In the genomic region with DNA sequence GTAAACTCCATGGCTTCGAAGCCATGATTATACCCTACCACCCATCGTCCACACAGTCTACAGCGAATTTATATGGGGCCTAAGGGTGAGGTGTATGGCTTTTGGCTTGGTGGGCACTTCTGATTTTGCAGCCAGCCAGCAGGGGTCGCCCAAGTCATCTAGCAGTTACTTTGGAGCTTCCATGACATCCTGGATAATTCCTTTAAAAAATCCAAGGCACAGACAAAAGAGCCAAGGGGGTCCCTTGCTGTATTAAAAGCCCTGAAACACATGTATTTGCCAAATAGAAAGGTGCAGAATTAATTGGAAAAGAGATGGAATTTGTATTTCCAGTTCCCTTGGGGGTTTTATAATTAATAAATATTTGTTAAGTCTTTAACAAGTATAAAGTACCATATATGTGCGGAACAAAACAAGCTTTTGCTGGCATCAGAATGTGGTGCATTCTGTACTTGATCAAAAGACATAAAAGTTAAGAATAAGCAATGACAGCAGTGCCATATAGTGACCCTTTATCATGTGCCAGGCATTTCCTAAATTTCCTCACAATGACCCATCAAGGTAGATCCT, we compare ENCODE assay signal across 8 cellular contexts.
A peak's percentile ranks its signal among the peaks of the same experiment; 100 is the strongest.
DNase-seq lines count a peak whose midpoint lies in the region; ATAC-seq, FAIRE-seq and TF ChIP-seq lines count a peak whose summit lies in the region.

No MANE protein-coding gene starts in this region.

- H2BK12ac ChIP-seq in H1 (ENCODE audit: low read depth, low read length) = no peak overlapping the region
- no peak overlapping the region for H2BK12ac ChIP-seq in mesenchymal stem cell (ENCODE audit: low read length in 2 of 2)

- H2AK5ac ChIP-seq in H1 (ENCODE audit: low read depth, low read length) (no peak overlapping the region), mesenchymal stem cell (ENCODE audit: low read length, severe bottlenecking) (no peak overlapping the region)

- H3K4me1 ChIP-seq in DND-41 (ENCODE audit: insufficient read depth, low read length) (no peaks in the 10 kb centered on the region), KMS-11 (ENCODE audit: low read depth, poor library complexity, severe bottlenecking) (no peaks in the 10 kb centered on the region), H1 (replicated peaks in 1 of 4; ENCODE audit: control insufficient read depth in 3 of 4, insufficient read depth in 4 of 4, low read length in 3 of 4) (peaks cover 0 to 5% (median 1%) of the 10 kb centered on the region in 4 experiments; a peak in 2 of 7 replicates), mesenchymal stem cell (ENCODE audit: control insufficient read depth, insufficient read depth, low read depth, low read length) (peaks cover 8% of the 10 kb centered on the region), thyroid gland (peaks cover 5 to 14% of the 10 kb centered on the region in 2 donors)

- H2AFZ ChIP-seq in DND-41 (ENCODE audit: low read depth, low read length) (no peak overlapping the region), KMS-11 (ENCODE audit: low read depth) (no peak overlapping the region), H1 (ENCODE audit: low read length) (no peak overlapping the region), mesenchymal stem cell (ENCODE audit: low read depth, low read length) (no peak overlapping the region)

- H2BK5ac ChIP-seq in H1 (ENCODE audit: low read depth, low read length) = no peak overlapping the region
- H2BK5ac ChIP-seq in mesenchymal stem cell (ENCODE audit: low read depth, low read length, poor library complexity, severe bottlenecking) = no peak overlapping the region

- WGBS in H1 (ENCODE audit: extremely low coverage in 1 of 2, insufficient coverage in 1 of 2, insufficient read length in 1 of 2, insufficient replicate concordance in 2 of 2, low coverage in 1 of 2, low lambda C conversion rate in 2 of 2, missing lambda C conversion rate in 1 of 2), 2 experiments = 55% methylated on average over 5 of the region's 5 CpGs; no CpG with 5 or more reads in 1 of the 2 experiments
- 50% methylated on average over 2 of the region's 5 CpGs for WGBS in mesenchymal stem cell
- 49 to 56% methylated on average over 5 of the region's 5 CpGs for WGBS in thyroid gland, 2 donors

- no peak overlapping the region for H3K9ac ChIP-seq in DND-41 (ENCODE audit: low read depth, low read length)
- H3K9ac ChIP-seq in KMS-11 = no peak overlapping the region
- H3K9ac ChIP-seq in H1 (replicated peaks in 1 of 4; ENCODE audit: extremely low read depth in 1 of 4, low read depth in 3 of 4, low read length in 3 of 4) = no peak overlapping the region
- H3K9ac ChIP-seq in mesenchymal stem cell (ENCODE audit: low read length) = no peak overlapping the region

- DNase-seq in DND-41 = peak; percentile 61
- peak; percentile 44 to 92 for DNase-seq in H1 (ENCODE audit: low read depth in 1 of 2, low spot score in 2 of 2)
- DNase-seq in mesenchymal stem cell = peak; percentile 66
- DNase-seq in thyroid gland = peak; percentile 69 to 72
- DNase-seq in effector CD4-positive, alpha-beta T cell = no peak

- no peak overlapping the region for H3K23ac ChIP-seq in H1 (ENCODE audit: insufficient read length)
- H3K23ac ChIP-seq in mesenchymal stem cell (ENCODE audit: low read length in 2 of 2) = no peak overlapping the region

- H2BK15ac ChIP-seq in H1 (ENCODE audit: low read length) (no peak overlapping the region), mesenchymal stem cell (ENCODE audit: low read depth, poor library complexity, severe bottlenecking) (no peak overlapping the region)

- H4K91ac ChIP-seq in H1 (replicated peaks; ENCODE audit: insufficient read length, low read length) = no peak overlapping the region
- no peak overlapping the region for H4K91ac ChIP-seq in mesenchymal stem cell (ENCODE audit: low read length)

- H3K4ac ChIP-seq in H1 (replicated peaks; ENCODE audit: insufficient read length, low read depth, low read length) = no peak overlapping the region
- no peak overlapping the region for H3K4ac ChIP-seq in mesenchymal stem cell (ENCODE audit: low read depth in 1 of 2, low read length in 2 of 2)

- intact Hi-C loops in thyroid gland (cut with DNase I) = loop anchor here (5.0 kb wide), 1 partner anchor 540 kb away; no protein-coding TSS in a partner anchor

- no peak overlapping the region for H3K18ac ChIP-seq in H1 (ENCODE audit: extremely low read depth, low read length)
- H3K18ac ChIP-seq in mesenchymal stem cell (ENCODE audit: low read depth in 1 of 2, low read length in 2 of 2) = no peak overlapping the region

- H3K79me1 ChIP-seq in H1 (ENCODE audit: low read depth, low read length) (no peaks in the 10 kb centered on the region), mesenchymal stem cell (replicated peaks; ENCODE audit: low read length, poor library complexity, severe bottlenecking) (peaks cover 9% of the 10 kb centered on the region)

- TF ChIP-seq POLR2A in H1 (IDR thresholded peaks at IDR 0.05; ENCODE audit: control extremely low read depth in 1 of 2, low read depth in 2 of 2, low read length in 2 of 2) = no peak
- TF ChIP-seq POLR2A in thyroid gland (IDR thresholded peaks at IDR 0.05) = no peak

- peak; percentile 74 for ATAC-seq in DND-41 (ENCODE audit: insufficient read depth, low read depth)
- peak; percentile 84 for ATAC-seq in SK-N-SH treated with all-trans-retinoic acid at 6 μM for 48 hours
- no peak for ATAC-seq in GM18520 (IDR thresholded peaks at IDR 0.05; ENCODE audit: unreplicated experiment)

- no peak for FAIRE-seq in H1 (lab: Jason Lieb, UNC)

- H3K23me2 ChIP-seq in H1 (ENCODE audit: low read depth, low read length) = no peaks in the 10 kb centered on the region

- no peak for TF ChIP-seq EP300 in H1 (IDR thresholded peaks at IDR 0.05; ENCODE audit: borderline replicate concordance in 1 of 2, low read depth in 2 of 2, low read length in 2 of 2)

- H4K8ac ChIP-seq in H1 (ENCODE audit: extremely low read depth, insufficient read depth, low read length) (no peak overlapping the region), mesenchymal stem cell (ENCODE audit: low read length) (no peak overlapping the region)

- TF ChIP-seq RAD21 in H1 (IDR thresholded peaks at IDR 0.05 in 1 of 2, conservative IDR thresholded peaks at IDR 0.05 in 1 of 2; ENCODE audit: low read depth in 2 of 2, low read length in 2 of 2) = peak; percentile 93 to 96

- no peak overlapping the region for H2BK20ac ChIP-seq in H1 (ENCODE audit: low read length)

- no peak overlapping the region for H3K27ac ChIP-seq in DND-41 (ENCODE audit: low read length)
- no peak overlapping the region for H3K27ac ChIP-seq in KMS-11
- no peak overlapping the region for H3K27ac ChIP-seq in H1 (ENCODE audit: low read depth, low read length)
- H3K27ac ChIP-seq in mesenchymal stem cell (ENCODE audit: low read length, poor library complexity, severe bottlenecking) = no peak overlapping the region
- no peak overlapping the region for H3K27ac ChIP-seq in thyroid gland

- H4K20me1 ChIP-seq in DND-41 (ENCODE audit: insufficient read depth, low read length) (no peaks in the 10 kb centered on the region), KMS-11 (ENCODE audit: insufficient read depth) (no peaks in the 10 kb centered on the region), H1 (replicated peaks in 1 of 2; ENCODE audit: control insufficient read depth in 1 of 2, insufficient read depth in 2 of 2, low read length in 2 of 2) (no peaks in the 10 kb centered on the region)

- H3K56ac ChIP-seq in H1 (replicated peaks; ENCODE audit: insufficient read length, low read depth, low read length) = no peak overlapping the region

- TF ChIP-seq CTCF in DND-41 (IDR thresholded peaks at IDR 0.05; ENCODE audit: borderline replicate concordance, extremely low read depth, low read length, poor library complexity, severe bottlenecking) = peak; percentile 86
- peak; percentile 85 for TF ChIP-seq CTCF in KMS-11 (conservative IDR thresholded peaks at IDR 0.05; ENCODE audit: low read depth, low read length)
- TF ChIP-seq CTCF in H1 (IDR thresholded peaks at IDR 0.05; ENCODE audit: control extremely low read depth in 1 of 3, insufficient read depth in 1 of 3, low read depth in 1 of 3, low read length in 3 of 3) = peak; percentile 81 to 84 (median 82)
- peak; percentile 72 to 89 (median 78) for TF ChIP-seq CTCF in thyroid gland (IDR thresholded peaks at IDR 0.05)

- no peak overlapping the region for H3K4me2 ChIP-seq in DND-41 (ENCODE audit: insufficient read depth, low read length)
- H3K4me2 ChIP-seq in KMS-11 = no peak overlapping the region
- H3K4me2 ChIP-seq in H1 (ENCODE audit: insufficient read depth in 1 of 2, low read depth in 2 of 2, low read length in 2 of 2) = no peak overlapping the region
- no peak overlapping the region for H3K4me2 ChIP-seq in mesenchymal stem cell (ENCODE audit: low read length, poor library complexity, severe bottlenecking)

- no peak overlapping the region for H2BK120ac ChIP-seq in H1 (replicated peaks; ENCODE audit: low read depth, low read length)
- H2BK120ac ChIP-seq in mesenchymal stem cell (ENCODE audit: low read depth, low read length) = no peak overlapping the region

- no peaks in the 10 kb centered on the region for H3K9me3 ChIP-seq in DND-41 (ENCODE audit: insufficient read depth, low read length, severe bottlenecking)
- no peaks in the 10 kb centered on the region for H3K9me3 ChIP-seq in H1 (ENCODE audit: insufficient read depth in 2 of 2, low read depth in 1 of 2, low read length in 1 of 2)
- no peaks in the 10 kb centered on the region for H3K9me3 ChIP-seq in mesenchymal stem cell (ENCODE audit: control insufficient read depth, low read length)
- H3K9me3 ChIP-seq in thyroid gland = no peaks in the 10 kb centered on the region

- CTCF ChIA-PET in H1 (lab: Charles Lee; ENCODE audit: partially characterized antibody) = interaction anchor here (0.7 to 6.6 kb wide), 43 partner anchors 12 to 573 kb away, joined by 3 to 51 read pairs (median 4); no protein-coding TSS in a partner anchor

- no peaks in the 10 kb centered on the region; the same call in 1 of the 2 replicates for H3K79me2 ChIP-seq in DND-41 (ENCODE audit: insufficient read depth, low read length)
- H3K79me2 ChIP-seq in KMS-11 (ENCODE audit: insufficient read depth, low read depth) = no peaks in the 10 kb centered on the region
- no peaks in the 10 kb centered on the region for H3K79me2 ChIP-seq in H1 (ENCODE audit: control insufficient read depth in 1 of 2, insufficient read depth in 2 of 2, low read length in 2 of 2)

- POLR2A ChIA-PET in H1 (lab: Charles Lee; ENCODE audit: partially characterized antibody) = no interaction called here

- no peak overlapping the region for H3K4me3 ChIP-seq in DND-41 (ENCODE audit: low read depth in 1 of 2, low read length in 2 of 2)
- no peak overlapping the region for H3K4me3 ChIP-seq in KMS-11 (IDR thresholded peaks at IDR 0.05; ENCODE audit: insufficient read depth, low read depth, low read length)
- H3K4me3 ChIP-seq in H1 (ENCODE audit: extremely low read depth in 1 of 4, insufficient read depth in 2 of 4, low read depth in 3 of 4, low read length in 4 of 4) = no peak overlapping the region
- H3K4me3 ChIP-seq in mesenchymal stem cell (ENCODE audit: insufficient read depth in 1 of 2, low read depth in 1 of 2, low read length in 2 of 2) = no peak overlapping the region
- H3K4me3 ChIP-seq in thyroid gland (replicated peaks in 1 of 3) = no peak overlapping the region

- H3K27me3 ChIP-seq in DND-41 (ENCODE audit: insufficient read depth, low read length, poor library complexity) (no peaks in the 10 kb centered on the region), KMS-11 (ENCODE audit: insufficient read depth, low read depth) (no peaks in the 10 kb centered on the region), H1 (replicated peaks in 1 of 4; ENCODE audit: control insufficient read depth in 3 of 4, extremely low read depth in 1 of 4, insufficient read depth in 3 of 4, low read length in 3 of 4) (no peaks in the 10 kb centered on the region), mesenchymal stem cell (ENCODE audit: control insufficient read depth in 1 of 2, insufficient read depth in 1 of 2, low read length in 2 of 2) (no peaks in the 10 kb centered on the region), thyroid gland (no peaks in the 10 kb centered on the region)

- peaks cover 33% of the 10 kb centered on the region for H3K36me3 ChIP-seq in DND-41 (ENCODE audit: insufficient read depth, low read length)
- no peaks in the 10 kb centered on the region for H3K36me3 ChIP-seq in KMS-11 (ENCODE audit: insufficient read depth)
- no peaks in the 10 kb centered on the region for H3K36me3 ChIP-seq in H1 (ENCODE audit: control insufficient read depth in 2 of 4, insufficient read depth in 4 of 4, low read length in 3 of 4)
- H3K36me3 ChIP-seq in mesenchymal stem cell (ENCODE audit: control insufficient read depth in 1 of 2, insufficient read depth in 2 of 2, low read depth in 1 of 2, low read length in 2 of 2) = peaks cover 4 to 12% of the 10 kb centered on the region in 2 experiments
- no peaks in the 10 kb centered on the region for H3K36me3 ChIP-seq in thyroid gland

- H3K14ac ChIP-seq in H1 (ENCODE audit: insufficient read length) = no peak overlapping the region
- H3K14ac ChIP-seq in mesenchymal stem cell (ENCODE audit: low read length in 2 of 2) = no peak overlapping the region

- no peak overlapping the region for H4K5ac ChIP-seq in H1 (ENCODE audit: insufficient read length, low read depth, low read length)
